Comparison of ENCODE assay signal across 24 cellular contexts in the genomic region with DNA sequence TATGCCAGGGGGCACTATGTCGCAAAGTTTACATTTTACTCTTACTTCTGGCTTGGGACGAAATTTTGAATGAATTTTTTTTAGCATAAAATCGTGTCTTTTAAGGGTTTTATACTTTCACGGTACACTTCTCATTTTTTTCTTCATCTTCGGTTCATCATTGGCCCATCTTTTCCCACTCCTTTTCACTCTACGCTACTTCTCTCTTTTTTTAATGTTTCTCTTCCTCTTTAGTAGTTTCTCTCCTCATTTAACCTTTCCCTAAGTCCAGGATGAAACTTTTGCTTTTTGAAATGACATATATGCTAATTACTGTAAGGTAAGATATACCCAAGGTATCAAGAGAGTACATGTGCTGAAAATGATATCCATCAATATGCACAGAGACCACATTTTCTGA. TPM values are rescaled to one million over a fixed set of nuclear protein-coding genes. Genes with fewer than 3 reads are reported as not detected.
DNase-seq lines count a peak whose midpoint lies in the region; ATAC-seq and TF ChIP-seq lines count a peak whose summit lies in the region.
"Had no signal": no experiment of that assay in that cellular context is flagged by ENCODE, and none has a peak within 500 bp of the region (broad histone marks: within the 10 kb centered on the region; RNA-seq: fewer than 3 reads in every experiment).

No MANE protein-coding gene starts in this region.

- no peak overlapping the region for H3K4me3 ChIP-seq in KMS-11 (IDR thresholded peaks at IDR 0.05; ENCODE audit: insufficient read depth, low read depth, low read length)
- H3K4me3 ChIP-seq in OCI-LY3 (ENCODE audit: low read length), result peak overlapping the region; percentile 26
- H3K4me3 ChIP-seq in naive thymus-derived CD4-positive, alpha-beta T cell (ENCODE audit: low read length), result no peak overlapping the region
- H3K4me3 ChIP-seq in aorta (ENCODE audit: low read length in 2 of 2), result no peak overlapping the region
- H3K4me3 ChIP-seq: SJSA1 had no signal

- peaks cover 0 to 31% (median 0%) of the 10 kb centered on the region in 5 donors for H3K27me3 Mint-ChIP-seq in naive thymus-derived CD4-positive, alpha-beta T cell

- H3K4me1 ChIP-seq in KMS-11 (ENCODE audit: low read depth, poor library complexity, severe bottlenecking) (peaks cover 56% of the 10 kb centered on the region), OCI-LY3 (ENCODE audit: low read length) (peaks cover 61% of the 10 kb centered on the region), aorta (ENCODE audit: control insufficient read depth in 1 of 2, insufficient read depth in 2 of 2, low read length in 2 of 2) (no peaks in the 10 kb centered on the region)
- peaks cover 16 to 37% of the 10 kb centered on the region in 2 donors for H3K4me1 ChIP-seq in naive thymus-derived CD4-positive, alpha-beta T cell (ENCODE audit: control insufficient read depth in 2 of 2, insufficient read depth in 2 of 2, low read length in 2 of 2)
- H3K4me1 ChIP-seq: SJSA1 had no signal

- peak overlapping the region; percentile 56; the same call in 1 of the 2 replicates for H3K4me2 ChIP-seq in KMS-11
- H3K4me2 ChIP-seq in OCI-LY3 (ENCODE audit: low read length), result peak overlapping the region; percentile 66

- peak overlapping the region in 1 of 9 donors; percentile 17 for H3K27ac Mint-ChIP-seq in naive thymus-derived CD4-positive, alpha-beta T cell
- H3K27ac Mint-ChIP-seq: CD4-positive, alpha-beta memory T cell had no signal

- H2AFZ ChIP-seq in KMS-11 (ENCODE audit: low read depth) (no peak overlapping the region), OCI-LY3 (ENCODE audit: low read depth, low read length) (no peak overlapping the region)

- H3K9ac ChIP-seq in KMS-11, result no peak overlapping the region
- H3K9ac ChIP-seq in OCI-LY3 (ENCODE audit: low read length), result no peak overlapping the region

- H3K9me3 ChIP-seq in OCI-LY3 (ENCODE audit: insufficient read depth, low read length), result no peaks in the 10 kb centered on the region
- H3K9me3 ChIP-seq in naive thymus-derived CD4-positive, alpha-beta T cell (ENCODE audit: control insufficient read depth in 2 of 3, low read length in 3 of 3), result no peaks in the 10 kb centered on the region
- H3K9me3 ChIP-seq in aorta (ENCODE audit: control insufficient read depth, low read length), result no peaks in the 10 kb centered on the region
- H3K9me3 ChIP-seq: SJSA1 had no signal

- no peak for TF ChIP-seq CTCF in KMS-11 (conservative IDR thresholded peaks at IDR 0.05; ENCODE audit: low read depth, low read length)
- peak; percentile 24 for TF ChIP-seq CTCF in OCI-LY3 (IDR thresholded peaks at IDR 0.05; ENCODE audit: low read depth, low read length)

- H3K4me1 Mint-ChIP-seq in naive thymus-derived CD4-positive, alpha-beta T cell, result peaks cover 37 to 79% (median 70%) of the 10 kb centered on the region in 7 donors

- H3K27me3 ChIP-seq in KMS-11 (ENCODE audit: insufficient read depth, low read depth), result no peaks in the 10 kb centered on the region
- no peaks in the 10 kb centered on the region for H3K27me3 ChIP-seq in OCI-LY3 (ENCODE audit: low read depth, low read length)
- H3K27me3 ChIP-seq in naive thymus-derived CD4-positive, alpha-beta T cell (ENCODE audit: control insufficient read depth in 2 of 2, insufficient read depth in 2 of 2, low read length in 2 of 2), result no peaks in the 10 kb centered on the region
- H3K27me3 ChIP-seq in aorta (ENCODE audit: control insufficient read depth in 1 of 2, insufficient read depth in 2 of 2, low read length in 1 of 2), result no peaks in the 10 kb centered on the region

- H3K27ac ChIP-seq in KMS-11 (no peak overlapping the region), OCI-LY3 (ENCODE audit: low read length) (peak overlapping the region; percentile 59), aorta (ENCODE audit: low read depth in 1 of 2, low read length in 2 of 2) (no peak overlapping the region)
- no peak overlapping the region for H3K27ac ChIP-seq in naive thymus-derived CD4-positive, alpha-beta T cell (ENCODE audit: low read depth, low read length)
- H3K27ac ChIP-seq: SJSA1 had no signal

- 89% methylated on average over 6 of the region's 6 CpGs for WGBS in aorta, 2 donors

- H3K9me3 Mint-ChIP-seq in naive thymus-derived CD4-positive, alpha-beta T cell, result peaks cover 0 to 12% (median 2%) of the 10 kb centered on the region in 11 donors

- POLR2A ChIA-PET in naive thymus-derived CD4-positive, alpha-beta T cell (lab: Charles Lee), result interaction anchor here (1.4 kb wide), 1 partner anchor 69 kb away, joined by 5 read pairs; a partner anchor contains a TSS

- H3K79me2 ChIP-seq in KMS-11 (ENCODE audit: insufficient read depth, low read depth) (no peaks in the 10 kb centered on the region), OCI-LY3 (ENCODE audit: low read length) (no peaks in the 10 kb centered on the region)

- peaks cover 0 to 13% (median 0%) of the 10 kb centered on the region in 5 donors for H3K36me3 Mint-ChIP-seq in naive thymus-derived CD4-positive, alpha-beta T cell
- H3K36me3 Mint-ChIP-seq: CD4-positive, alpha-beta memory T cell had no signal

- no peak for ATAC-seq in naive thymus-derived CD4-positive, alpha-beta T cell
- ATAC-seq in GM18502 (IDR thresholded peaks at IDR 0.05; ENCODE audit: poor library complexity, unreplicated experiment) (no peak), HG03095 (IDR thresholded peaks at IDR 0.05; ENCODE audit: unreplicated experiment) (no peak), aorta (ENCODE audit: low FRiP score) (no peak)
- ATAC-seq: Panc1 had no signal

- peak; percentile 11 for DNase-seq in NAMALWA (ENCODE audit: low spot score)
- no peak for DNase-seq in naive thymus-derived CD4-positive, alpha-beta T cell
- no peak for DNase-seq in middle frontal gyrus (ENCODE audit: extremely low spot score, low spot score)
- DNase-seq in aorta, result no peak
- DNase-seq: CD4-positive, alpha-beta memory T cell; DMS153; GOT3; HCEC 1CT; IMR-90; NCI-H1092; NCI-H1436 treated with DMSO at 0.1 percent for 48 hours; NCI-H1930; NCI-H2227 treated with DMSO at 0.1 percent for 48 hours; NCI-H524; NCI-H82 had no signal

- no peaks in the 10 kb centered on the region for H3K36me3 ChIP-seq in KMS-11 (ENCODE audit: insufficient read depth)
- no peaks in the 10 kb centered on the region for H3K36me3 ChIP-seq in OCI-LY3 (replicated peaks; ENCODE audit: low read depth, low read length)
- no peaks in the 10 kb centered on the region for H3K36me3 ChIP-seq in naive thymus-derived CD4-positive, alpha-beta T cell (ENCODE audit: control insufficient read depth in 2 of 3, insufficient read depth in 3 of 3, low read length in 3 of 3)
- H3K36me3 ChIP-seq in aorta (ENCODE audit: control insufficient read depth in 1 of 2, insufficient read depth in 2 of 2, low read length in 1 of 2), result no peaks in the 10 kb centered on the region
- H3K36me3 ChIP-seq: SJSA1 had no signal

- H4K20me1 ChIP-seq in KMS-11 (ENCODE audit: insufficient read depth), result no peaks in the 10 kb centered on the region
- no peaks in the 10 kb centered on the region for H4K20me1 ChIP-seq in OCI-LY3 (ENCODE audit: insufficient read depth, low read length)

- intact Hi-C loops in naive thymus-derived CD4-positive, alpha-beta T cell (cut with micrococcal nuclease), result no loop called here
- intact Hi-C loops in aorta (cut with DNase I), result no loop called here

- H3K4me3 Mint-ChIP-seq in naive thymus-derived CD4-positive, alpha-beta T cell, result peak overlapping the region in 6 of 10 donors; percentile 0 to 29 (median 5)
- H3K4me3 Mint-ChIP-seq: CD4-positive, alpha-beta memory T cell had no signal

- CTCF ChIA-PET in naive thymus-derived CD4-positive, alpha-beta T cell (lab: Charles Lee), result no interaction called here

RNA-seq across cellular contexts. Expression of a gene that starts 39.5 kb away (rescaled TPM):
- total RNA-seq in naive thymus-derived CD4-positive, alpha-beta T cell, result not detected
- not detected for polyA plus RNA-seq in naive thymus-derived CD4-positive, alpha-beta T cell
- total RNA-seq in aorta, result not detected
- not detected for polyA plus RNA-seq in aorta
- total RNA-seq: CD4-positive, alpha-beta memory T cell; Daoy; IMR-90; SJSA1; T-helper 1 cell treated with Interleukin-12 subunit alpha and Interleukin-12 subunit beta and Interleukin-4 antibody, amounts not matched to agents 30 ng/mL and 1 ng/mL, for 36 hours had no signal
- polyA plus RNA-seq: BJ; CD4-positive, alpha-beta memory T cell; IMR-90 had no signal
